In genomic region chr1:229410692-229411433, GRCh38 we compare ENCODE assay signal across 1 cellular context.
TF ChIP-seq lines count a peak whose summit lies in the region.

No MANE protein-coding gene starts in this region.

TF ChIP-seq in GM23338, 12 proteins besides CTCF, POLR2A, EP300 and RAD21 (continued from another document):
- TF ChIP-seq, protein P1, sequence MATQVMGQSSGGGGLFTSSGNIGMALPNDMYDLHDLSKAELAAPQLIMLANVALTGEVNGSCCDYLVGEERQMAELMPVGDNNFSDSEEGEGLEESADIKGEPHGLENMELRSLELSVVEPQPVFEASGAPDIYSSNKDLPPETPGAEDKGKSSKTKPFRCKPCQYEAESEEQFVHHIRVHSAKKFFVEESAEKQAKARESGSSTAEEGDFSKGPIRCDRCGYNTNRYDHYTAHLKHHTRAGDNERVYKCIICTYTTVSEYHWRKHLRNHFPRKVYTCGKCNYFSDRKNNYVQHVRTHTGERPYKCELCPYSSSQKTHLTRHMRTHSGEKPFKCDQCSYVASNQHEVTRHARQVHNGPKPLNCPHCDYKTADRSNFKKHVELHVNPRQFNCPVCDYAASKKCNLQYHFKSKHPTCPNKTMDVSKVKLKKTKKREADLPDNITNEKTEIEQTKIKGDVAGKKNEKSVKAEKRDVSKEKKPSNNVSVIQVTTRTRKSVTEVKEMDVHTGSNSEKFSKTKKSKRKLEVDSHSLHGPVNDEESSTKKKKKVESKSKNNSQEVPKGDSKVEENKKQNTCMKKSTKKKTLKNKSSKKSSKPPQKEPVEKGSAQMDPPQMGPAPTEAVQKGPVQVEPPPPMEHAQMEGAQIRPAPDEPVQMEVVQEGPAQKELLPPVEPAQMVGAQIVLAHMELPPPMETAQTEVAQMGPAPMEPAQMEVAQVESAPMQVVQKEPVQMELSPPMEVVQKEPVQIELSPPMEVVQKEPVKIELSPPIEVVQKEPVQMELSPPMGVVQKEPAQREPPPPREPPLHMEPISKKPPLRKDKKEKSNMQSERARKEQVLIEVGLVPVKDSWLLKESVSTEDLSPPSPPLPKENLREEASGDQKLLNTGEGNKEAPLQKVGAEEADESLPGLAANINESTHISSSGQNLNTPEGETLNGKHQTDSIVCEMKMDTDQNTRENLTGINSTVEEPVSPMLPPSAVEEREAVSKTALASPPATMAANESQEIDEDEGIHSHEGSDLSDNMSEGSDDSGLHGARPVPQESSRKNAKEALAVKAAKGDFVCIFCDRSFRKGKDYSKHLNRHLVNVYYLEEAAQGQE (IDR thresholded peaks at IDR 0.05; ENCODE audit: unreplicated experiment) = no peak
- TF ChIP-seq, protein P2, sequence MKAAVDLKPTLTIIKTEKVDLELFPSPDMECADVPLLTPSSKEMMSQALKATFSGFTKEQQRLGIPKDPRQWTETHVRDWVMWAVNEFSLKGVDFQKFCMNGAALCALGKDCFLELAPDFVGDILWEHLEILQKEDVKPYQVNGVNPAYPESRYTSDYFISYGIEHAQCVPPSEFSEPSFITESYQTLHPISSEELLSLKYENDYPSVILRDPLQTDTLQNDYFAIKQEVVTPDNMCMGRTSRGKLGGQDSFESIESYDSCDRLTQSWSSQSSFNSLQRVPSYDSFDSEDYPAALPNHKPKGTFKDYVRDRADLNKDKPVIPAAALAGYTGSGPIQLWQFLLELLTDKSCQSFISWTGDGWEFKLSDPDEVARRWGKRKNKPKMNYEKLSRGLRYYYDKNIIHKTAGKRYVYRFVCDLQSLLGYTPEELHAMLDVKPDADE (IDR thresholded peaks at IDR 0.05) = no peak
- TF ChIP-seq JUNB (IDR thresholded peaks at IDR 0.05; ENCODE audit: unreplicated experiment) = no peak
